16 cellular contexts compared by ENCODE assay signal in genomic region chr6:34231566-34232336, GRCh38.
"Had no signal": no experiment of that assay in that cellular context is flagged by ENCODE, and none has a peak within 500 bp of the region (broad histone marks: within the 10 kb centered on the region; RNA-seq: fewer than 3 reads in every experiment).

No MANE protein-coding gene starts in this region.

- H3K4me3 Mint-ChIP-seq: activated CD4-positive, alpha-beta memory T cell treated with anti-CD3 and anti-CD28 coated beads for 36 hours; activated naive CD4-positive, alpha-beta T cell treated with anti-CD3 and anti-CD28 coated beads, Interleukin-2, amount 50 U/mL, for 24 hours; activated T-cell treated with anti-CD3 and anti-CD28 coated beads, Interleukin-2, amount 50 U/mL, for 24 hours; T-cell had no signal

- H3K4me1 ChIP-seq: colonic mucosa had no signal

- H3K27ac ChIP-seq: colonic mucosa, lower lobe of right lung, ovary, sigmoid colon, thoracic aorta had no signal

- DNase-seq: activated CD4-positive, alpha-beta memory T cell treated with anti-CD3 and anti-CD28 coated beads for 36 hours; activated T-cell treated with anti-CD3 and anti-CD28 coated beads, Interleukin-2, amount 50 U/mL, for 24 hours; amniotic stem cell; caudate nucleus; colonic mucosa; esophagus squamous epithelium; left cardiac atrium; lower lobe of right lung; midbrain; sigmoid colon; stimulated activated CD4-positive, alpha-beta T cell treated with anti-CD3 and anti-CD28 coated beads, Interleukin-1b, Interleukin-23, amount 100 ng/mL, for 48 hours; T-cell; T1000 had no signal

- H3K4me3 ChIP-seq: colonic mucosa, esophagus squamous epithelium, lower lobe of right lung, ovary, sigmoid colon, thoracic aorta had no signal

- ATAC-seq: left cardiac atrium, lower lobe of right lung, T-cell had no signal

- H3K27ac Mint-ChIP-seq: activated CD4-positive, alpha-beta memory T cell treated with anti-CD3 and anti-CD28 coated beads for 36 hours; activated naive CD4-positive, alpha-beta T cell treated with anti-CD3 and anti-CD28 coated beads, Interleukin-2, amount 50 U/mL, for 24 hours; activated T-cell treated with anti-CD3 and anti-CD28 coated beads, Interleukin-2, amount 50 U/mL, for 24 hours had no signal

- H3K27me3 ChIP-seq: colonic mucosa, esophagus squamous epithelium, ovary, sigmoid colon had no signal

- H3K27me3 Mint-ChIP-seq: activated CD4-positive, alpha-beta memory T cell treated with anti-CD3 and anti-CD28 coated beads for 36 hours; activated naive CD4-positive, alpha-beta T cell treated with anti-CD3 and anti-CD28 coated beads, Interleukin-2, amount 50 U/mL, for 24 hours; activated T-cell treated with anti-CD3 and anti-CD28 coated beads, Interleukin-2, amount 50 U/mL, for 24 hours; T-cell had no signal

- H3K36me3 Mint-ChIP-seq: activated naive CD4-positive, alpha-beta T cell treated with anti-CD3 and anti-CD28 coated beads, Interleukin-2, amount 50 U/mL, for 24 hours; T-cell had no signal

- H3K36me3 ChIP-seq: colonic mucosa, esophagus squamous epithelium, lower lobe of right lung, ovary, sigmoid colon, thoracic aorta had no signal

- H3K9me3 ChIP-seq: colonic mucosa, esophagus squamous epithelium, lower lobe of right lung, ovary, sigmoid colon, thoracic aorta had no signal

- H3K9me3 Mint-ChIP-seq: activated CD4-positive, alpha-beta memory T cell treated with anti-CD3 and anti-CD28 coated beads for 36 hours; activated naive CD4-positive, alpha-beta T cell treated with anti-CD3 and anti-CD28 coated beads, Interleukin-2, amount 50 U/mL, for 24 hours; activated T-cell treated with anti-CD3 and anti-CD28 coated beads, Interleukin-2, amount 50 U/mL, for 24 hours; T-cell had no signal
